In the genomic region with DNA sequence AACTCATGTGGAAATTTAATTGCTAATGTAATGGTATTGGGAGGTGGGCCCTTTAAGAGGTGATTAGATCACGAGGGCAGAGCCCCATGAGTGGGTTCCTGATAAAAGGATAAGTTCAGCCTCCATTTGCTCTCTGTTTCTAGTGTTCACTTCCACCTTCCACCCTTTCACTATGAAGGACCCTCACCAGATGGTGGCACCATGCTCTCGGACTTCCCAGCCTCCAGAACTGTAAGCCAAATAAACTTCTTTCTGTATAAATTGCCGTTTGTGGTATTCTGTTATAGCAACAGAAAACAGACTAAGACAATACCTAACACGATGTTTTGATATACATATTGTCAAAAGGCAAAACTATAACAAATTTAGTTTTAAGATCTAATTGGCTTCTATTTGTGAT, we compare ENCODE assay signal across 27 cellular contexts.
A peak's percentile ranks its signal among the peaks of the same experiment; 100 is the strongest.
DNase-seq lines count a peak whose midpoint lies in the region; ATAC-seq, FAIRE-seq and TF ChIP-seq lines count a peak whose summit lies in the region.
"Had no signal": no experiment of that assay in that cellular context is flagged by ENCODE, and none has a peak within 500 bp of the region (broad histone marks: within the 10 kb centered on the region; RNA-seq: fewer than 3 reads in every experiment).

No MANE protein-coding gene starts in this region.

- H3K79me2 ChIP-seq in HepG2 (ENCODE audit: insufficient read depth, low read length): no peaks in the 10 kb centered on the region

- intact Hi-C loops in HepG2 (cut with micrococcal nuclease; ENCODE audit: unreplicated experiment): no loop called here
- intact Hi-C loops in right lobe of liver (cut with DNase I): no loop called here

- no TSS peak for BruUV-seq in HepG2 (replicated peaks; lab: Mats Ljungman, UMichigan)

- H3K4me3 ChIP-seq in HepG2 (replicated peaks in 1 of 3; ENCODE audit: insufficient read depth in 1 of 3, low read depth in 2 of 3, low read length in 3 of 3) (no peak overlapping the region), right lobe of liver (no peak overlapping the region), foreskin fibroblast (ENCODE audit: low read depth in 1 of 2, low read length in 2 of 2) (no peak overlapping the region)
- H3K4me3 ChIP-seq in effector memory CD4-positive, alpha-beta T cell (ENCODE audit: insufficient read depth, low read depth, low read length, poor library complexity, severe bottlenecking): no peak overlapping the region
- H3K4me3 ChIP-seq: psoas muscle had no signal

- CTCF ChIA-PET in HepG2 (lab: Yijun Ruan, JAX; ENCODE audit: low intra/inter-chr PET ratio, low total read pairs): no interaction called here

- TF ChIP-seq POLR2A in HepG2 (IDR thresholded peaks at IDR 0.05; ENCODE audit: insufficient read depth in 1 of 2, low read depth in 2 of 2, low read length in 2 of 2): no peak
- no peak for TF ChIP-seq POLR2A in right lobe of liver (IDR thresholded peaks at IDR 0.05)

- no peak for TF ChIP-seq EP300 in HepG2 (IDR thresholded peaks at IDR 0.05; ENCODE audit: low read depth in 2 of 2, low read length in 2 of 2)
- no peak for TF ChIP-seq EP300 in HepG2 (CRISPR knock-in tag; IDR thresholded peaks at IDR 0.05; ENCODE audit: borderline replicate concordance)

- FAIRE-seq in HepG2 (lab: Jason Lieb, UNC): no peak
- FAIRE-seq: H54, islet of Langerhans had no signal

- in situ Hi-C loops in HepG2 (cut with HindIII; ENCODE audit: extremely low pct_ligation_motif_present, low pct_unique_long_range_greater_than_20kb): no loop called here
- in situ Hi-C loops in SK-MEL-5 (cut with HindIII; ENCODE audit: low pct_unique_long_range_greater_than_20kb, low sequenced_read_pairs): no loop called here

- H2AFZ ChIP-seq in HepG2 (ENCODE audit: low read length): no peak overlapping the region

- DNase-seq in HepG2 (ENCODE audit: low spot score): no peak
- DNase-seq in right lobe of liver: no peak
- peak; percentile 35 for DNase-seq in SK-MEL-5 (ENCODE audit: low read depth, low spot score)
- peak; percentile 41 for DNase-seq in medulla oblongata (ENCODE audit: extremely low spot score)
- DNase-seq in anterior cingulate cortex (lab: John Stamatoyannopoulos, UW): no peak
- DNase-seq in effector memory CD4-positive, alpha-beta T cell: no peak
- no peak for DNase-seq in NCI-H526 (lab: John Stamatoyannopoulos, UW)
- no peak for DNase-seq in foreskin fibroblast
- DNase-seq: 8988T; activated CD4-positive, alpha-beta T cell treated with anti-CD3 and anti-CD28 coated beads, Interleukin-2, amount 50 U/mL, for 1 hour; activated CD4-positive, CD25-positive, alpha-beta regulatory T cell; activated T-cell treated with anti-CD3 and anti-CD28 coated beads, Interleukin-2, amount 50 U/mL, for 4 hours; caudate nucleus; CD8-positive, alpha-beta T cell; endodermal cell; left ventricle myocardium superior; naive thymus-derived CD8-positive, alpha-beta T cell; NCI-H1417 treated with DMSO at 0.1 percent for 48 hours; NCI-H2081 treated with DMSO at 0.1 percent for 48 hours; NCI-H345; NCI-H748 treated with DMSO at 0.1 percent for 48 hours; psoas muscle; stimulated activated CD4-positive, alpha-beta T cell treated with anti-CD3 and anti-CD28 coated beads, Interleukin-4, amount 100 ng/mL, for 4 hours; T-helper 1 cell had no signal

- WGBS in HepG2 (ENCODE audit: low lambda C conversion rate): 70% methylated on average over 4 of the region's 4 CpGs
- WGBS in right lobe of liver (ENCODE audit: insufficient coverage, low coverage, low lambda C conversion rate, missing lambda C conversion rate): 62% methylated on average over 4 of the region's 4 CpGs

- H3K4me2 ChIP-seq in HepG2 (ENCODE audit: low read depth, low read length): no peak overlapping the region

- H3K27ac ChIP-seq in HepG2 (ENCODE audit: extremely low read length, insufficient read depth, low read length) (no peak overlapping the region), right lobe of liver (no peak overlapping the region)
- no peak overlapping the region for H3K27ac ChIP-seq in effector memory CD4-positive, alpha-beta T cell (ENCODE audit: insufficient read depth, low read length, poor library complexity, severe bottlenecking)
- H3K27ac ChIP-seq: psoas muscle, RWPE1 had no signal

- H3K9me3 ChIP-seq in HepG2 (ENCODE audit: low read length) (peaks cover 6% of the 10 kb centered on the region; the same call in 1 of the 2 replicates), right lobe of liver (no peaks in the 10 kb centered on the region)
- H3K9me3 ChIP-seq in effector memory CD4-positive, alpha-beta T cell (ENCODE audit: control insufficient read depth, low read length): no peaks in the 10 kb centered on the region
- H3K9me3 ChIP-seq: psoas muscle had no signal

- no peaks in the 10 kb centered on the region for H4K20me1 ChIP-seq in HepG2 (ENCODE audit: insufficient read depth, low read length)

- H3K36me3 ChIP-seq in HepG2 (replicated peaks in 1 of 2; ENCODE audit: control insufficient read depth in 1 of 2, insufficient read depth in 2 of 2, low read length in 2 of 2): no peaks in the 10 kb centered on the region
- H3K36me3 ChIP-seq in right lobe of liver: no peaks in the 10 kb centered on the region
- H3K36me3 ChIP-seq in effector memory CD4-positive, alpha-beta T cell (ENCODE audit: control insufficient read depth, insufficient read depth, low read length): no peaks in the 10 kb centered on the region

- H3K9ac ChIP-seq in HepG2 (ENCODE audit: insufficient read depth, low read depth, low read length): no peak overlapping the region

- no peak for TF ChIP-seq CTCF in HepG2 (CRISPR knock-in tag; IDR thresholded peaks at IDR 0.05)
- no peak for TF ChIP-seq CTCF in right lobe of liver (IDR thresholded peaks at IDR 0.05)
- TF ChIP-seq CTCF in foreskin fibroblast (IDR thresholded peaks at IDR 0.05; ENCODE audit: low read depth, low read length): no peak

- ATAC-seq in HepG2: no peak
- no peak for ATAC-seq in right lobe of liver
- ATAC-seq: activated T-cell treated with anti-CD3 and anti-CD28 coated beads, Interleukin-2, amount 50 U/mL, for 4 hours; CD8-positive, alpha-beta T cell; left ventricle myocardium superior; naive thymus-derived CD8-positive, alpha-beta T cell; psoas muscle had no signal

- H3K27me3 ChIP-seq in HepG2 (ENCODE audit: control insufficient read depth in 1 of 2, insufficient read depth in 2 of 2, low read length in 2 of 2): no peaks in the 10 kb centered on the region; a peak in 1 of 5 replicates
- H3K27me3 ChIP-seq in right lobe of liver: no peaks in the 10 kb centered on the region
- H3K27me3 ChIP-seq in effector memory CD4-positive, alpha-beta T cell (replicated peaks; ENCODE audit: control insufficient read depth, insufficient read depth, low read length, poor library complexity, severe bottlenecking): no peaks in the 10 kb centered on the region

- POLR2A ChIA-PET in HepG2 (lab: Yijun Ruan, JAX): interaction anchor here (1.1 kb wide), 1 partner anchor 11 kb away, joined by 3 read pairs; no protein-coding TSS in a partner anchor

- TF ChIP-seq RAD21 in HepG2 (CRISPR knock-in tag; IDR thresholded peaks at IDR 0.05): no peak

- H3K4me1 ChIP-seq in HepG2 (ENCODE audit: insufficient read depth, low read length): peaks cover 18% of the 10 kb centered on the region
- no peaks in the 10 kb centered on the region for H3K4me1 ChIP-seq in right lobe of liver
- no peaks in the 10 kb centered on the region for H3K4me1 ChIP-seq in effector memory CD4-positive, alpha-beta T cell (ENCODE audit: control insufficient read depth, insufficient read depth, low read length, poor library complexity, severe bottlenecking)
- H3K4me1 ChIP-seq: psoas muscle had no signal

TF ChIP-seq in HepG2, 621 proteins besides CTCF, POLR2A, EP300 and RAD21:
- no peak for TF ChIP-seq SMYD3 (CRISPR knock-in tag; IDR thresholded peaks at IDR 0.05)
- no peak for TF ChIP-seq ZNF616 (CRISPR knock-in tag; IDR thresholded peaks at IDR 0.05; ENCODE audit: low read depth)
- TF ChIP-seq ATF5 (CRISPR knock-in tag; IDR thresholded peaks at IDR 0.05; ENCODE audit: low read depth): no peak
- TF ChIP-seq SYNCRIP (IDR thresholded peaks at IDR 0.05; ENCODE audit: insufficient read depth, low read depth, low read length): no peak
- TF ChIP-seq, protein P1, sequence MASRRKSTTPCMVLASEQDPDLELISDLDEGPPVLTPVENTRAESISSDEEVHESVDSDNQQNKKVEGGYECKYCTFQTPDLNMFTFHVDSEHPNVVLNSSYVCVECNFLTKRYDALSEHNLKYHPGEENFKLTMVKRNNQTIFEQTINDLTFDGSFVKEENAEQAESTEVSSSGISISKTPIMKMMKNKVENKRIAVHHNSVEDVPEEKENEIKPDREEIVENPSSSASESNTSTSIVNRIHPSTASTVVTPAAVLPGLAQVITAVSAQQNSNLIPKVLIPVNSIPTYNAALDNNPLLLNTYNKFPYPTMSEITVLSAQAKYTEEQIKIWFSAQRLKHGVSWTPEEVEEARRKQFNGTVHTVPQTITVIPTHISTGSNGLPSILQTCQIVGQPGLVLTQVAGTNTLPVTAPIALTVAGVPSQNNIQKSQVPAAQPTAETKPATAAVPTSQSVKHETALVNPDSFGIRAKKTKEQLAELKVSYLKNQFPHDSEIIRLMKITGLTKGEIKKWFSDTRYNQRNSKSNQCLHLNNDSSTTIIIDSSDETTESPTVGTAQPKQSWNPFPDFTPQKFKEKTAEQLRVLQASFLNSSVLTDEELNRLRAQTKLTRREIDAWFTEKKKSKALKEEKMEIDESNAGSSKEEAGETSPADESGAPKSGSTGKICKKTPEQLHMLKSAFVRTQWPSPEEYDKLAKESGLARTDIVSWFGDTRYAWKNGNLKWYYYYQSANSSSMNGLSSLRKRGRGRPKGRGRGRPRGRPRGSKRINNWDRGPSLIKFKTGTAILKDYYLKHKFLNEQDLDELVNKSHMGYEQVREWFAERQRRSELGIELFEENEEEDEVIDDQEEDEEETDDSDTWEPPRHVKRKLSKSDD (CRISPR knock-in tag; IDR thresholded peaks at IDR 0.05; ENCODE audit: low read depth): no peak
- no peak for TF ChIP-seq ZSCAN29 (CRISPR knock-in tag; conservative IDR thresholded peaks at IDR 0.05)
- TF ChIP-seq HNRNPL (IDR thresholded peaks at IDR 0.05; ENCODE audit: low read depth, low read length): no peak
- peak; percentile 98; the same call in 1 of the 2 replicates for TF ChIP-seq ZNF564 (CRISPR knock-in tag; IDR thresholded peaks at IDR 0.05)
- TF ChIP-seq JARID2 (CRISPR knock-in tag; IDR thresholded peaks at IDR 0.05; ENCODE audit: insufficient replicate concordance): no peak

Comparison
In these comparisons a context has a peak if more than half of its experiments do, and no peak if none do; other contexts are left out.
1. DNase-seq: peak in SK-MEL-5 (single experiment) and medulla oblongata (single experiment); none in HepG2 (single experiment), right lobe of liver (0 of 3), anterior cingulate cortex (0 of 58), effector memory CD4-positive, alpha-beta T cell (0 of 3), NCI-H526 (0 of 2) and foreskin fibroblast (0 of 2).